In the genomic region with DNA sequence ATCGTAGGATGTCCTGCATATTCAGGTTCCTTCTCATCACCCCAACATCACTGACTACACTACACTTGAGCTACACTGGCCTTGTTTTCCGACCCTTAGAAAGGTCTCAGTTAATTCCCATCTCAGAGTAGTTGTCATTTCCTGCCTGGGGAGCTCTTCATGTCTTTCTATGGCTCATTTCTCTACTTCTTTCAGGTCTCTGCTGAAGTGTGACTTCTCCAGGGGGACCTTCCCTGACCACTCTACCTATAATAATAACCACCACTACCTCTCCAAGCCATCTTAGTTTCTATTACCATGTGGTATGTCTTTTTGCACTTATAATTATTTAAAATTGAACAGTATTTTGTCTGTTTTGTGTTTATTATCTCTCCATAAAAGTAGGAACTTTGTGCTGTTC, we compare ENCODE assay signal across 27 cellular contexts.
"Had no signal": no experiment of that assay in that cellular context is flagged by ENCODE, and none has a peak within 500 bp of the region (broad histone marks: within the 10 kb centered on the region; RNA-seq: fewer than 3 reads in every experiment).

No MANE protein-coding gene starts in this region.

- H3K4me1 Mint-ChIP-seq: memory B cell, nephron, neural progenitor cell had no signal

- H3K4me3 Mint-ChIP-seq: dendritic cell treated with granulocyte-macrophage colony-stimulating factor and Interleukin-4, amounts not matched to agents 40 ng/mL and 50 ng/mL, for 4 days; memory B cell; nephron; neural progenitor cell had no signal

- DNase-seq: colonic mucosa; effector CD8-positive, alpha-beta T cell; foreskin keratinocyte; heart left ventricle; kidney; stimulated activated CD4-positive, alpha-beta T cell treated with anti-CD3 and anti-CD28 coated beads, Interleukin-12 subunit alpha, Interleukin-12 subunit beta, amount 100 ng/mL, for 4 hours; stimulated activated CD4-positive, alpha-beta T cell treated with anti-CD3 and anti-CD28 coated beads, Interleukin-1b, Interleukin-23, amount 100 ng/mL, for 48 hours; stimulated activated CD4-positive, alpha-beta T cell treated with anti-CD3 and anti-CD28 coated beads, Interleukin-4, amount 100 ng/mL, for 1 hour; stimulated activated CD8-positive, alpha-beta memory T cell treated with anti-CD3 and anti-CD28 coated beads, Interleukin-4, amount 100 ng/mL, for 48 hours; stimulated activated naive CD4-positive, alpha-beta T cell treated with Interleukin-2 at 50 U/mL for 16 hours; upper lobe of left lung had no signal

- H3K36me3 Mint-ChIP-seq: neural progenitor cell had no signal

- H3K27me3 ChIP-seq: colonic mucosa, esophagus muscularis mucosa, foreskin keratinocyte, gastroesophageal sphincter, heart left ventricle, neural progenitor cell, right atrium auricular region, tibial nerve, upper lobe of left lung had no signal

- H3K4me1 ChIP-seq: colonic mucosa, esophagus muscularis mucosa, gastroesophageal sphincter, heart left ventricle, neural progenitor cell, parathyroid adenoma, prostate gland, right atrium auricular region, tibial nerve, upper lobe of left lung had no signal

- H3K36me3 ChIP-seq: colonic mucosa, esophagus muscularis mucosa, gastroesophageal sphincter, heart left ventricle, neural progenitor cell, prostate gland, right atrium auricular region, thoracic aorta, tibial nerve, upper lobe of left lung had no signal

- ATAC-seq: foreskin keratinocyte, gastroesophageal sphincter, heart left ventricle, left lobe of liver, sciatic nerve had no signal

- H3K9me3 Mint-ChIP-seq: dendritic cell treated with granulocyte-macrophage colony-stimulating factor and Interleukin-4, amounts not matched to agents 40 ng/mL and 50 ng/mL, for 4 days; memory B cell; nephron; neural progenitor cell had no signal

- H3K4me3 ChIP-seq: colonic mucosa, esophagus muscularis mucosa, gastroesophageal sphincter, heart left ventricle, hepatocyte, lung, neural progenitor cell, prostate gland, right atrium auricular region, smooth muscle cell, thoracic aorta, tibial nerve, upper lobe of left lung had no signal

- H3K9me3 ChIP-seq: colonic mucosa, gastroesophageal sphincter, heart left ventricle, prostate gland, right atrium auricular region, thoracic aorta, tibial nerve, upper lobe of left lung had no signal

- H3K27ac ChIP-seq: colonic mucosa, esophagus muscularis mucosa, foreskin keratinocyte, gastroesophageal sphincter, heart left ventricle, hepatocyte, neural progenitor cell, parathyroid adenoma, prostate gland, right atrium auricular region, thoracic aorta, tibial nerve, upper lobe of left lung had no signal

- H3K27me3 Mint-ChIP-seq: dendritic cell treated with granulocyte-macrophage colony-stimulating factor and Interleukin-4, amounts not matched to agents 40 ng/mL and 50 ng/mL, for 4 days; memory B cell had no signal

- H3K27ac Mint-ChIP-seq: dendritic cell treated with granulocyte-macrophage colony-stimulating factor and Interleukin-4, amounts not matched to agents 40 ng/mL and 50 ng/mL, for 4 days; memory B cell; nephron; neural progenitor cell had no signal
